In genomic region chr16:47026492-47026891, GRCh38 we compare ENCODE assay signal across 16 cellular contexts.
"Had no signal": no experiment of that assay in that cellular context is flagged by ENCODE, and none has a peak within 500 bp of the region (broad histone marks: within the 10 kb centered on the region; RNA-seq: fewer than 3 reads in every experiment).

No MANE protein-coding gene starts in this region.

- H3K27me3 ChIP-seq: heart left ventricle, pancreas, tibial artery, upper lobe of left lung, vagina had no signal

- H3K27ac Mint-ChIP-seq: progenitor cell of endocrine pancreas; stimulated activated memory B cell treated with anti-CD40 and anti-IgM and Interleukin-4, amounts not matched to agents 10 μg/mL and 1 μg/mL and 100 μg/mL, for 72 hours had no signal

- ATAC-seq: heart left ventricle; naive thymus-derived CD4-positive, alpha-beta T cell; pancreas; right cardiac atrium; stimulated activated memory B cell treated with anti-CD40 and anti-IgM and Interleukin-4, amounts not matched to agents 10 μg/mL and 1 μg/mL and 100 μg/mL, for 72 hours had no signal

- H3K4me1 Mint-ChIP-seq: naive thymus-derived CD4-positive, alpha-beta T cell; stimulated activated memory B cell treated with anti-CD40 and anti-IgM and Interleukin-4, amounts not matched to agents 10 μg/mL and 1 μg/mL and 100 μg/mL, for 72 hours had no signal

- H3K36me3 Mint-ChIP-seq: naive thymus-derived CD4-positive, alpha-beta T cell; stimulated activated memory B cell treated with anti-CD40 and anti-IgM and Interleukin-4, amounts not matched to agents 10 μg/mL and 1 μg/mL and 100 μg/mL, for 72 hours had no signal

- H3K36me3 ChIP-seq: heart left ventricle, pancreas, tibial artery, upper lobe of left lung, vagina had no signal

- H3K9me3 ChIP-seq: heart left ventricle, pancreas, tibial artery, upper lobe of left lung, vagina had no signal

- H3K4me3 ChIP-seq: coronary artery, heart left ventricle, pancreas, tibial artery, upper lobe of left lung, vagina had no signal

- H3K27me3 Mint-ChIP-seq: naive thymus-derived CD4-positive, alpha-beta T cell; progenitor cell of endocrine pancreas; stimulated activated memory B cell treated with anti-CD40 and anti-IgM and Interleukin-4, amounts not matched to agents 10 μg/mL and 1 μg/mL and 100 μg/mL, for 72 hours; stimulated activated naive CD8-positive, alpha-beta T cell treated with anti-CD3 and anti-CD28 coated beads, Interleukin-15, Interleukin-2, amounts not matched to agents 100 ng/mL and 50 ng/mL, for 24 hours had no signal

- H3K9me3 Mint-ChIP-seq: naive thymus-derived CD4-positive, alpha-beta T cell; stimulated activated memory B cell treated with anti-CD40 and anti-IgM and Interleukin-4, amounts not matched to agents 10 μg/mL and 1 μg/mL and 100 μg/mL, for 72 hours; stimulated activated naive CD8-positive, alpha-beta T cell treated with anti-CD3 and anti-CD28 coated beads, Interleukin-15, Interleukin-2, amounts not matched to agents 100 ng/mL and 50 ng/mL, for 24 hours had no signal

- H3K4me1 ChIP-seq: pancreas, upper lobe of left lung, vagina had no signal

- DNase-seq: effector CD4-positive, alpha-beta T cell; heart left ventricle; hippocampal formation; kidney glomerular epithelial cell; naive thymus-derived CD4-positive, alpha-beta T cell; nucleus accumbens; pancreas; right cardiac atrium; stimulated activated CD4-positive, alpha-beta T cell treated with anti-CD3 and anti-CD28 coated beads, Interleukin-4, amount 100 ng/mL, for 24 hours; tibial artery; upper lobe of left lung had no signal

- H3K4me3 Mint-ChIP-seq: naive thymus-derived CD4-positive, alpha-beta T cell; stimulated activated memory B cell treated with anti-CD40 and anti-IgM and Interleukin-4, amounts not matched to agents 10 μg/mL and 1 μg/mL and 100 μg/mL, for 72 hours; stimulated activated naive CD8-positive, alpha-beta T cell treated with anti-CD3 and anti-CD28 coated beads, Interleukin-15, Interleukin-2, amounts not matched to agents 100 ng/mL and 50 ng/mL, for 24 hours had no signal

- H3K27ac ChIP-seq: coronary artery, heart left ventricle, pancreas, tibial artery, upper lobe of left lung, vagina had no signal
